Comparison of ENCODE assay signal across 25 cellular contexts in genomic region chr15:44186724-44187123, GRCh38. TPM values are rescaled to one million over a fixed set of nuclear protein-coding genes. Genes with fewer than 3 reads are reported as not detected.
"Had no signal": no experiment of that assay in that cellular context is flagged by ENCODE, and none has a peak within 500 bp of the region (broad histone marks: within the 10 kb centered on the region; RNA-seq: fewer than 3 reads in every experiment).

No MANE protein-coding gene starts in this region.

- H3K4me1 ChIP-seq: body of pancreas, esophagus muscularis mucosa, pancreas, right lobe of liver, stomach had no signal

- H3K4me3 ChIP-seq: body of pancreas, esophagus muscularis mucosa, lung, pancreas, right lobe of liver, skin epidermis, stomach, thoracic aorta had no signal

- H3K36me3 ChIP-seq: esophagus muscularis mucosa, pancreas, right lobe of liver, stomach, thoracic aorta, WERI-Rb-1 had no signal

- H3K27ac Mint-ChIP-seq: activated CD8-positive, alpha-beta T cell treated with anti-CD3 and anti-CD28 coated beads, Interleukin-2, amount 10 ng/mL, durations not matched to agents 7 days and 5 days; activated naive CD8-positive, alpha-beta T cell treated with anti-CD3 and anti-CD28 coated beads, Interleukin-2, amount 50 U/mL, for 24 hours; activated T-helper 1 cell treated with anti-CD3 and anti-CD28 coated beads, Interleukin-12 subunit alpha, Interleukin-12 subunit beta, Interleukin-2, Interleukin-4 antibody, amounts not matched to agents 30 ng/mL and 10 ng/mL and 1 ng/mL, durations not matched to agents 14 hours and 24 hours and 36 hours; mesothelial cell of epicardium; natural killer cell treated with Interleukin-12 subunit alpha and Interleukin-12 subunit beta and Interleukin-15 and Interleukin-18, amount 100 ng/mL, for 72 hours; stimulated activated effector memory CD8-positive, alpha-beta T cell treated with anti-CD3 and anti-CD28 coated beads, Interleukin-12 subunit alpha, Interleukin-12 subunit beta, amount 100 ng/mL, for 72 hours; T-cell; T-helper 2 cell treated with Interferon-gamma antibody and Interleukin-4, amounts not matched to agents 5 μg/mL and 100 μg/mL, for 36 hours; type B pancreatic cell had no signal

- H3K4me3 Mint-ChIP-seq: activated CD8-positive, alpha-beta T cell treated with anti-CD3 and anti-CD28 coated beads, Interleukin-2, amount 10 ng/mL, durations not matched to agents 7 days and 5 days; activated naive CD8-positive, alpha-beta T cell treated with anti-CD3 and anti-CD28 coated beads, Interleukin-2, amount 50 U/mL, for 24 hours; activated T-helper 1 cell treated with anti-CD3 and anti-CD28 coated beads, Interleukin-12 subunit alpha, Interleukin-12 subunit beta, Interleukin-2, Interleukin-4 antibody, amounts not matched to agents 30 ng/mL and 10 ng/mL and 1 ng/mL, durations not matched to agents 14 hours and 24 hours and 36 hours; mesothelial cell of epicardium; natural killer cell treated with Interleukin-12 subunit alpha and Interleukin-12 subunit beta and Interleukin-15 and Interleukin-18, amount 100 ng/mL, for 72 hours; stimulated activated effector memory CD8-positive, alpha-beta T cell treated with anti-CD3 and anti-CD28 coated beads, Interleukin-12 subunit alpha, Interleukin-12 subunit beta, amount 100 ng/mL, for 72 hours; T-cell; T-helper 2 cell treated with Interferon-gamma antibody and Interleukin-4, amounts not matched to agents 5 μg/mL and 100 μg/mL, for 36 hours; type B pancreatic cell had no signal

- H3K27me3 ChIP-seq: body of pancreas, right lobe of liver had no signal

- H3K9me3 Mint-ChIP-seq: activated naive CD8-positive, alpha-beta T cell treated with anti-CD3 and anti-CD28 coated beads, Interleukin-2, amount 50 U/mL, for 24 hours; activated T-helper 1 cell treated with anti-CD3 and anti-CD28 coated beads, Interleukin-12 subunit alpha, Interleukin-12 subunit beta, Interleukin-2, Interleukin-4 antibody, amounts not matched to agents 30 ng/mL and 10 ng/mL and 1 ng/mL, durations not matched to agents 14 hours and 24 hours and 36 hours; mesothelial cell of epicardium; natural killer cell treated with Interleukin-12 subunit alpha and Interleukin-12 subunit beta and Interleukin-15 and Interleukin-18, amount 100 ng/mL, for 72 hours; stimulated activated effector memory CD8-positive, alpha-beta T cell treated with anti-CD3 and anti-CD28 coated beads, Interleukin-12 subunit alpha, Interleukin-12 subunit beta, amount 100 ng/mL, for 72 hours; T-cell; T-helper 2 cell treated with Interferon-gamma antibody and Interleukin-4, amounts not matched to agents 5 μg/mL and 100 μg/mL, for 36 hours; type B pancreatic cell had no signal

- DNase-seq: activated CD4-positive, alpha-beta T cell treated with anti-CD3 and anti-CD28 coated beads, Interleukin-2, amount 50 U/mL, for 1 hour; activated CD4-positive, CD25-positive, alpha-beta regulatory T cell treated with anti-CD3 and anti-CD28 coated beads, Interleukin-2, amount 50 U/mL, for 72 hours; activated CD8-positive, alpha-beta T cell treated with anti-CD3 and anti-CD28 coated beads, Interleukin-2, amount 10 ng/mL, durations not matched to agents 7 days and 5 days; activated gamma-delta T cell; activated naive CD4-positive, alpha-beta T cell treated with anti-CD3 and anti-CD28 coated beads, Interleukin-2, amount 50 U/mL, for 16 hours; activated naive CD8-positive, alpha-beta T cell treated with anti-CD3 and anti-CD28 coated beads, Interleukin-2, amount 50 U/mL, for 24 hours; body of pancreas; central memory CD4-positive, alpha-beta T cell; islet precursor cell; pancreas; right lobe of liver; stimulated activated CD4-positive, alpha-beta T cell treated with anti-CD3 and anti-CD28 coated beads, Interleukin-1b, Interleukin-23, amount 100 ng/mL, for 48 hours; stomach; T-cell; WERI-Rb-1 had no signal

- H3K36me3 Mint-ChIP-seq: mesothelial cell of epicardium; natural killer cell treated with Interleukin-12 subunit alpha and Interleukin-12 subunit beta and Interleukin-15 and Interleukin-18, amount 100 ng/mL, for 72 hours; stimulated activated effector memory CD8-positive, alpha-beta T cell treated with anti-CD3 and anti-CD28 coated beads, Interleukin-12 subunit alpha, Interleukin-12 subunit beta, amount 100 ng/mL, for 72 hours; T-cell had no signal

- H3K27ac ChIP-seq: body of pancreas, esophagus muscularis mucosa, pancreas, right lobe of liver, skin epidermis, stomach, thoracic aorta, WERI-Rb-1 had no signal

- H3K4me1 Mint-ChIP-seq: activated naive CD8-positive, alpha-beta T cell treated with anti-CD3 and anti-CD28 coated beads, Interleukin-2, amount 50 U/mL, for 24 hours; mesothelial cell of epicardium; stimulated activated effector memory CD8-positive, alpha-beta T cell treated with anti-CD3 and anti-CD28 coated beads, Interleukin-12 subunit alpha, Interleukin-12 subunit beta, amount 100 ng/mL, for 72 hours; T-cell had no signal

- H3K9me3 ChIP-seq: body of pancreas, esophagus muscularis mucosa, pancreas, right lobe of liver, stomach, thoracic aorta had no signal

RNA-seq across cellular contexts. Expression of gene FRMD5, which starts 8.3 kb away (rescaled TPM):
- total RNA-seq: activated CD8-positive, alpha-beta T cell treated with anti-CD3 and anti-CD28 coated beads, Interleukin-2, amount 10 ng/mL, durations not matched to agents 7 days and 5 days; activated T-helper 1 cell treated with anti-CD3 and anti-CD28 coated beads, Interleukin-12 subunit alpha, Interleukin-12 subunit beta, Interleukin-2, Interleukin-4 antibody, amounts not matched to agents 30 ng/mL and 10 ng/mL and 1 ng/mL, durations not matched to agents 14 hours and 24 hours and 36 hours; natural killer cell treated with Interleukin-12 subunit alpha and Interleukin-12 subunit beta and Interleukin-15 and Interleukin-18, amount 100 ng/mL, for 72 hours; right lobe of liver had no signal
